20 cellular contexts compared by ENCODE assay signal in genomic region chr2:175709248-175709647, GRCh38.
"Had no signal": no experiment of that assay in that cellular context is flagged by ENCODE, and none has a peak within 500 bp of the region (broad histone marks: within the 10 kb centered on the region; RNA-seq: fewer than 3 reads in every experiment).

No MANE protein-coding gene starts in this region.

- H3K4me1 Mint-ChIP-seq: activated naive CD8-positive, alpha-beta T cell treated with anti-CD3 and anti-CD28 coated beads, Interleukin-2, amount 50 U/mL, for 24 hours had no signal

- H3K36me3 Mint-ChIP-seq: natural killer cell treated with Interleukin-12 subunit alpha and Interleukin-12 subunit beta and Interleukin-15 and Interleukin-18, amount 100 ng/mL, for 72 hours had no signal

- H3K4me3 Mint-ChIP-seq: activated CD8-positive, alpha-beta T cell treated with anti-CD3 and anti-CD28 coated beads, Interleukin-2, amount 10 ng/mL, durations not matched to agents 7 days and 5 days; activated naive CD8-positive, alpha-beta T cell treated with anti-CD3 and anti-CD28 coated beads, Interleukin-2, amount 50 U/mL, for 24 hours; activated T-helper 1 cell treated with anti-CD3 and anti-CD28 coated beads, Interleukin-12 subunit alpha, Interleukin-12 subunit beta, Interleukin-2, Interleukin-4 antibody, amounts not matched to agents 30 ng/mL and 10 ng/mL and 1 ng/mL, durations not matched to agents 14 hours and 24 hours and 36 hours; natural killer cell treated with Interleukin-12 subunit alpha and Interleukin-12 subunit beta and Interleukin-15 and Interleukin-18, amount 100 ng/mL, for 72 hours had no signal

- H3K4me1 ChIP-seq: heart left ventricle, pancreas, psoas muscle, right atrium auricular region, upper lobe of right lung had no signal

- H3K27ac ChIP-seq: epithelial cell of prostate, heart left ventricle, pancreas, psoas muscle, right atrium auricular region, upper lobe of right lung, WERI-Rb-1 had no signal

- H3K27ac Mint-ChIP-seq: activated CD8-positive, alpha-beta T cell treated with anti-CD3 and anti-CD28 coated beads, Interleukin-2, amount 10 ng/mL, durations not matched to agents 7 days and 5 days; activated naive CD8-positive, alpha-beta T cell treated with anti-CD3 and anti-CD28 coated beads, Interleukin-2, amount 50 U/mL, for 24 hours; activated T-helper 1 cell treated with anti-CD3 and anti-CD28 coated beads, Interleukin-12 subunit alpha, Interleukin-12 subunit beta, Interleukin-2, Interleukin-4 antibody, amounts not matched to agents 30 ng/mL and 10 ng/mL and 1 ng/mL, durations not matched to agents 14 hours and 24 hours and 36 hours; natural killer cell treated with Interleukin-12 subunit alpha and Interleukin-12 subunit beta and Interleukin-15 and Interleukin-18, amount 100 ng/mL, for 72 hours had no signal

- ATAC-seq: activated CD8-positive, alpha-beta T cell treated with anti-CD3 and anti-CD28 coated beads, Interleukin-2, amount 10 ng/mL, durations not matched to agents 7 days and 5 days; activated naive CD8-positive, alpha-beta T cell treated with anti-CD3 and anti-CD28 coated beads, Interleukin-2, amount 50 U/mL, for 24 hours; heart left ventricle; left cardiac atrium; natural killer cell treated with Interleukin-12 subunit alpha and Interleukin-12 subunit beta and Interleukin-15 and Interleukin-18, amount 100 ng/mL, for 72 hours; pancreas; psoas muscle; stimulated activated naive CD8-positive, alpha-beta T cell treated with anti-CD3 and anti-CD28 coated beads, Interleukin-15, Interleukin-2, amounts not matched to agents 100 U/mL and 50 U/mL, for 24 hours; upper lobe of right lung had no signal

- DNase-seq: activated CD4-positive, alpha-beta T cell treated with anti-CD3 and anti-CD28 coated beads for 1 hour; activated CD4-positive, alpha-beta T cell treated with anti-CD3 and anti-CD28 coated beads, Interleukin-2, amount 50 U/mL, for 1 hour; activated CD8-positive, alpha-beta T cell treated with anti-CD3 and anti-CD28 coated beads, Interleukin-2, amount 10 ng/mL, durations not matched to agents 7 days and 5 days; activated gamma-delta T cell; activated naive CD4-positive, alpha-beta T cell treated with anti-CD3 and anti-CD28 coated beads, Interleukin-2, amount 50 U/mL, for 16 hours; activated naive CD8-positive, alpha-beta T cell treated with anti-CD3 and anti-CD28 coated beads, Interleukin-2, amount 50 U/mL, for 24 hours; cerebellar nuclear complex; islet precursor cell; left cardiac atrium; psoas muscle; stimulated activated CD4-positive, alpha-beta T cell treated with anti-CD3 and anti-CD28 coated beads, Interleukin-4, amount 100 ng/mL, for 24 hours; stimulated activated naive CD8-positive, alpha-beta T cell treated with anti-CD3 and anti-CD28 coated beads, Interleukin-15, Interleukin-2, amounts not matched to agents 100 U/mL and 50 U/mL, for 24 hours; upper lobe of right lung; WERI-Rb-1 had no signal

- H3K9me3 ChIP-seq: pancreas, upper lobe of right lung had no signal

- H3K9me3 Mint-ChIP-seq: activated T-helper 1 cell treated with anti-CD3 and anti-CD28 coated beads, Interleukin-12 subunit alpha, Interleukin-12 subunit beta, Interleukin-2, Interleukin-4 antibody, amounts not matched to agents 30 ng/mL and 10 ng/mL and 1 ng/mL, durations not matched to agents 14 hours and 24 hours and 36 hours; natural killer cell treated with Interleukin-12 subunit alpha and Interleukin-12 subunit beta and Interleukin-15 and Interleukin-18, amount 100 ng/mL, for 72 hours had no signal

- H3K27me3 ChIP-seq: pancreas, right atrium auricular region had no signal

- H3K36me3 ChIP-seq: heart left ventricle, pancreas, right atrium auricular region, upper lobe of right lung, WERI-Rb-1 had no signal

- H3K4me3 ChIP-seq: heart left ventricle, pancreas, psoas muscle, right atrium auricular region, upper lobe of right lung had no signal
